In the genomic region with DNA sequence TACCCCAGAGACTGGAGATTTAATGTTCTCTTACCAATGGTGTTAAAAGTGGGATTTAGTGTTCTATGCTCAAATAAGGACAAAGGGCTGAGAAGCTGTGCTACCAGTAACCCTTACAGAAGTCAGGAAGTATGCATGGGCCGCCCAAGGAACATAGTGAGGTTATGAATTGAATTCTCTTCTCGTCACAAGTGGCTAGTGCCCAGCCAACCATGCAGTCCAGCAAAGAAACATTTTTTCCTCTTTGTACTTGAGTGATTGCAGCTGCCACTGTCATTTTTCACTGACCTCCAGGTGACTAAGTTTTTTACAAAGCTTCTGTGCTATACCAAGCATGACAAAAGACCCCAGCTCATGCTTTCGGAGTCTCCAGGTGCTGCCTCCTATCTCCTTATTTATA, we compare ENCODE assay signal across 11 cellular contexts.
DNase-seq lines count a peak whose midpoint lies in the region; ATAC-seq and TF ChIP-seq lines count a peak whose summit lies in the region.
"Had no signal": no experiment of that assay in that cellular context is flagged by ENCODE, and none has a peak within 500 bp of the region (broad histone marks: within the 10 kb centered on the region; RNA-seq: fewer than 3 reads in every experiment).

No MANE protein-coding gene starts in this region.

- H3K9ac ChIP-seq in PC-3 (ENCODE audit: low read length) = no peak overlapping the region

- no TSS peak for BruUV-seq in PC-3 (replicated peaks; lab: Mats Ljungman, UMichigan)

- no peaks in the 10 kb centered on the region for H4K20me1 ChIP-seq in PC-3 (ENCODE audit: low read length)

- H3K4me1 ChIP-seq in left ventricle myocardium inferior (no peaks in the 10 kb centered on the region), aorta (ENCODE audit: control insufficient read depth in 1 of 2, insufficient read depth in 2 of 2, low read length in 2 of 2) (peaks cover 0 to 4% of the 10 kb centered on the region in 2 donors), PC-3 (ENCODE audit: insufficient read depth, low read length) (peaks cover 16% of the 10 kb centered on the region)

- H2AFZ ChIP-seq in PC-3 (ENCODE audit: low read length) = no peak overlapping the region

- no peaks in the 10 kb centered on the region for H3K79me2 ChIP-seq in PC-3 (ENCODE audit: low read length)

- H3K36me3 ChIP-seq in left ventricle myocardium inferior (no peaks in the 10 kb centered on the region), aorta (ENCODE audit: control insufficient read depth in 1 of 2, insufficient read depth in 2 of 2, low read length in 1 of 2) (no peaks in the 10 kb centered on the region), PC-3 (ENCODE audit: low read depth, low read length) (no peaks in the 10 kb centered on the region)

- no peak overlapping the region for H3K4me2 ChIP-seq in PC-3 (ENCODE audit: low read length)

- TF ChIP-seq CTCF in left ventricle myocardium inferior (IDR thresholded peaks at IDR 0.05; ENCODE audit: borderline replicate concordance) (no peak), PC-3 (conservative IDR thresholded peaks at IDR 0.05; ENCODE audit: low read depth, low read length) (no peak)

- POLR2A ChIA-PET in PC-3 (lab: Charles Lee; ENCODE audit: unreplicated experiment) = no interaction called here

- 46 to 55% methylated on average over 3 of the region's 3 CpGs for WGBS in aorta, 2 donors

- no peaks in the 10 kb centered on the region for H3F3A ChIP-seq in PC-3 (ENCODE audit: low read length, unreplicated experiment)

- ATAC-seq in left cardiac atrium (peak; percentile 27 to 43), HG02885 (IDR thresholded peaks at IDR 0.05; ENCODE audit: poor library complexity, unreplicated experiment) (peak; percentile 94), aorta (ENCODE audit: low FRiP score) (peak; percentile 53), PC-3 (no peak)
- ATAC-seq: HCT116 had no signal

- intact Hi-C loops in left cardiac atrium (cut with DNase I) (no loop called here), left ventricle myocardium inferior (cut with micrococcal nuclease) (no loop called here), aorta (cut with DNase I) (loop anchor here in 1 of 2 donors (5.0 kb wide), 1 partner anchor 745 kb away; no protein-coding TSS in a partner anchor), PC-3 (cut with micrococcal nuclease) (no loop called here)

- no peaks in the 10 kb centered on the region for H3K9me2 ChIP-seq in PC-3 (replicated peaks; ENCODE audit: low read length)

- H3K27ac ChIP-seq in left ventricle myocardium inferior (replicated peaks) (no peak overlapping the region), aorta (ENCODE audit: low read depth in 1 of 2, low read length in 2 of 2) (no peak overlapping the region), PC-3 (ENCODE audit: low read length) (no peak overlapping the region)

- CTCF ChIA-PET in PC-3 (lab: Charles Lee) = interaction anchor here (0.6 kb wide), 1 partner anchor 495 kb away, joined by 3 read pairs; no protein-coding TSS in a partner anchor

- DNase-seq in left cardiac atrium = no peak
- no peak for DNase-seq in left ventricle myocardium inferior
- peak; percentile 7 for DNase-seq in amniotic epithelial cell (ENCODE audit: low read depth)
- peak; percentile 63 to 81 for DNase-seq in aorta
- DNase-seq in PC-3 = no peak
- no peak for DNase-seq in NCI-H2227 treated with DMSO at 0.1 percent for 48 hours (lab: John Stamatoyannopoulos, UW)
- no peak for DNase-seq in amniotic stem cell (lab: John Stamatoyannopoulos, UW)
- DNase-seq: mammary epithelial cell, NCI-H226 had no signal

- H3K4me3 ChIP-seq in left ventricle myocardium inferior (no peak overlapping the region), aorta (ENCODE audit: low read length in 2 of 2) (no peak overlapping the region), PC-3 (ENCODE audit: low read length) (no peak overlapping the region)

- H3K27me3 ChIP-seq in left ventricle myocardium inferior (ENCODE audit: low read depth) = peaks cover 9% of the 10 kb centered on the region
- H3K27me3 ChIP-seq in aorta (ENCODE audit: control insufficient read depth in 1 of 2, insufficient read depth in 2 of 2, low read length in 1 of 2) = no peaks in the 10 kb centered on the region
- no peaks in the 10 kb centered on the region for H3K27me3 ChIP-seq in PC-3 (ENCODE audit: low read length)

- H3K9me3 ChIP-seq in left ventricle myocardium inferior (replicated peaks) (no peaks in the 10 kb centered on the region), aorta (ENCODE audit: control insufficient read depth, low read length) (no peaks in the 10 kb centered on the region), PC-3 (ENCODE audit: low read length) (no peaks in the 10 kb centered on the region)

Comparison
In these comparisons a context has a peak if more than half of its experiments do, and no peak if none do; other contexts are left out.
1. DNase-seq: peak in amniotic epithelial cell (single experiment) and aorta (2 of 2); none in left cardiac atrium (single experiment), left ventricle myocardium inferior (single experiment), PC-3 (single experiment), NCI-H2227 treated with DMSO at 0.1 percent for 48 hours (single experiment) and amniotic stem cell (single experiment).